1 cellular context compared by ENCODE assay signal in the genomic region with DNA sequence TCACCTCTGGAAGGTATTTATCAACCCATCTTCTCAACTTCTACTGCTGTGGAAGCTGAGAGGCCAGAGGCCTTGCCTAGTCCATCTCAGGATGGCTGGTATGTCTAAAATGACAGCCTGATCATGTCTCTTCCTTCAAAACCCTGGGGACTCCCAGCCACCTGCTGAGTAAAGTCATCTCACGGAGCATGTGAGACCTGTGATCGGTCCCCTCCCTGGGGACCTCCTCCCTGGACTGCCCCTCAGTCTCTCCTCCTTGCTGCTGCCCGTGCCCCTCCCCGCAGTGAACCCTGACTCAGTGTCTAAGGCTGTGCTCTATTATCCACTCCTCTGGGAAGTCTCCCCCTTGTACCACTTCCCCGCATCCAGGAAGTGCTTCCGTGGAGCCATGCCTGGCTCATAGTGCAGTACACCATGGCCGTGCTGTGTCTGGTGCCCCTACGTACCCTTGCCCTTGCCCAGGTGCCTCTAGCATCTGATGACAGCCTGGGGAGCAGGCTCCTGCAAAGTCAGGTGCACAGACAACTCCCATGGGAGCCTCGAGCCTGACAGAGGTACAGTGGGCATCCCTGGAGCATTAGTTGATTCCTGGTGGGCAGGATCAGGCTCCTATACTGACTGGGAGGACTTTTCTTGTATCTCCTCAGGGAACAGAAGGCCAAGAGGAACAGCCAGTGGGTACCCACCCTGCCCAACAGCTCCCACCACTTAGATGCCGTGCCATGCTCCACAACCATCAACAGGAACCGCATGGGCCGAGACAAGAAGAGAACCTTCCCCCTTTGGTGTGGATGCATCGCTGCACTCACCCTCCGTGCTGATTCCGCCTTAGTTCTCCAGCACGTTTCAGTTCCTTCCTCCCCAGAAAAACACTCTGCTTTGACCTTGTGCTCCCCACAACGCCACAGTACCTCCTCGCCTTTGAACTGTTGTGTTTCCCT.
TF ChIP-seq lines count a peak whose summit lies in the region.

No MANE protein-coding gene starts in this region.

TF ChIP-seq in IMR-90, 13 proteins besides CTCF, POLR2A, EP300 and RAD21:
- TF ChIP-seq ELK1 (IDR thresholded peaks at IDR 0.05; ENCODE audit: borderline replicate concordance, low read depth, low read length) = no peak
- no peak for TF ChIP-seq MXI1 (IDR thresholded peaks at IDR 0.05; ENCODE audit: borderline replicate concordance, low read depth, low read length)
- TF ChIP-seq SMC3 (IDR thresholded peaks at IDR 0.05; ENCODE audit: low read depth, low read length) = no peak
- no peak for TF ChIP-seq FOS (IDR thresholded peaks at IDR 0.05; ENCODE audit: low read depth, low read length)
- TF ChIP-seq, protein P1, sequence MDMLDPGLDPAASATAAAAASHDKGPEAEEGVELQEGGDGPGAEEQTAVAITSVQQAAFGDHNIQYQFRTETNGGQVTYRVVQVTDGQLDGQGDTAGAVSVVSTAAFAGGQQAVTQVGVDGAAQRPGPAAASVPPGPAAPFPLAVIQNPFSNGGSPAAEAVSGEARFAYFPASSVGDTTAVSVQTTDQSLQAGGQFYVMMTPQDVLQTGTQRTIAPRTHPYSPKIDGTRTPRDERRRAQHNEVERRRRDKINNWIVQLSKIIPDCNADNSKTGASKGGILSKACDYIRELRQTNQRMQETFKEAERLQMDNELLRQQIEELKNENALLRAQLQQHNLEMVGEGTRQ (IDR thresholded peaks at IDR 0.05; ENCODE audit: low read depth, low read length) = no peak
- TF ChIP-seq MAZ (IDR thresholded peaks at IDR 0.05; ENCODE audit: borderline replicate concordance, low read depth, low read length) = no peak
- TF ChIP-seq CHD1 (IDR thresholded peaks at IDR 0.05; ENCODE audit: low read depth, low read length) = no peak
- no peak for TF ChIP-seq BHLHE40 (IDR thresholded peaks at IDR 0.05; ENCODE audit: low read depth, low read length)
- TF ChIP-seq RCOR1 (IDR thresholded peaks at IDR 0.05; ENCODE audit: insufficient replicate concordance, low read length) = no peak
- TF ChIP-seq MAFK (IDR thresholded peaks at IDR 0.05; ENCODE audit: low read depth, low read length) = no peak
- TF ChIP-seq RFX5 (IDR thresholded peaks at IDR 0.05; ENCODE audit: low read depth, low read length) = no peak
